14 cellular contexts compared by ENCODE assay signal in genomic region chr2:83103602-83104001, GRCh38.
A peak's percentile ranks its signal among the peaks of the same experiment; 100 is the strongest.
DNase-seq lines count a peak whose midpoint lies in the region; ATAC-seq and TF ChIP-seq lines count a peak whose summit lies in the region.
"Had no signal": no experiment of that assay in that cellular context is flagged by ENCODE, and none has a peak within 500 bp of the region (broad histone marks: within the 10 kb centered on the region; RNA-seq: fewer than 3 reads in every experiment).

No MANE protein-coding gene starts in this region.

- no peak for TF ChIP-seq CTCF in GM13976 (IDR thresholded peaks at IDR 0.05; ENCODE audit: borderline replicate concordance, control extremely low read depth, extremely low read depth, insufficient read depth, missing control alignments)

- peak overlapping the region; percentile 51 for H3K4me2 ChIP-seq in GM23248 (ENCODE audit: unreplicated experiment)
- H3K4me2 ChIP-seq: hepatocyte had no signal

- in situ Hi-C loops in GM23248 (cut with MboI), result no loop called here
- in situ Hi-C loops in GM13976 (cut with MboI; ENCODE audit: low sequenced_read_pairs, unreplicated experiment), result no loop called here

- H3K4me1 ChIP-seq in GM23248 (ENCODE audit: insufficient read depth) (peaks cover 7% of the 10 kb centered on the region), SJSA1 (replicated peaks) (peaks cover 23% of the 10 kb centered on the region)
- H3K4me1 ChIP-seq: colonic mucosa had no signal

- H3K9me3 ChIP-seq in GM23248 (ENCODE audit: low read depth), result no peaks in the 10 kb centered on the region
- H3K9me3 ChIP-seq in SJSA1 (replicated peaks), result no peaks in the 10 kb centered on the region
- H3K9me3 ChIP-seq: colonic mucosa had no signal

- no peaks in the 10 kb centered on the region for H4K20me1 ChIP-seq in GM23248 (ENCODE audit: insufficient read depth)

- H3K27ac ChIP-seq in GM23248 (peak overlapping the region; percentile 40), SJSA1 (peak overlapping the region; percentile 83)
- H3K27ac ChIP-seq: colonic mucosa, hepatocyte had no signal

- WGBS in GM23248 (ENCODE audit: low coverage in 1 of 2, low lambda C conversion rate in 2 of 2, missing lambda C conversion rate in 2 of 2), 2 experiments, result 0 to 3% methylated on average over 1 of the region's 1 CpG

- H3K27me3 ChIP-seq in GM23248 (replicated peaks; ENCODE audit: insufficient read depth) (no peaks in the 10 kb centered on the region), SJSA1 (replicated peaks) (no peaks in the 10 kb centered on the region)
- H3K27me3 ChIP-seq: colonic mucosa, hepatocyte had no signal

- DNase-seq in GM23248 (peak; percentile 70), SJSA1 (ENCODE audit: low read depth in 1 of 2, low spot score in 2 of 2) (peak in 1 of 2 experiments; percentile 83), fibroblast of peridontal ligament (ENCODE audit: extremely low read depth) (peak; percentile 89), skeletal muscle cell (ENCODE audit: low read depth) (peak; percentile 51), GM13976 (ENCODE audit: low spot score) (no peak)
- DNase-seq in effector CD8-positive, alpha-beta T cell (lab: John Stamatoyannopoulos, UW), result no peak
- DNase-seq: activated CD4-positive, alpha-beta T cell treated with anti-CD3 and anti-CD28 coated beads, Interleukin-2, amount 10 ng/mL, durations not matched to agents 7 days and 5 days; activated gamma-delta T cell treated with Interleukin-2 at 50 U/mL for 16 hours; colonic mucosa; DMS153; NCI-H2081 treated with DMSO at 0.1 percent for 48 hours; T-cell had no signal

- no peaks in the 10 kb centered on the region; the same call in 1 of the 2 replicates for H3K9me2 ChIP-seq in GM23248 (ENCODE audit: insufficient read depth)

- H3K9ac ChIP-seq in GM23248, result no peak overlapping the region

- no peak overlapping the region; the same call in 1 of the 2 replicates for H2AFZ ChIP-seq in GM23248
- H2AFZ ChIP-seq: hepatocyte had no signal

- peaks cover 6% of the 10 kb centered on the region; the same call in 1 of the 2 replicates for H3F3A ChIP-seq in GM23248 (ENCODE audit: insufficient read depth)

- H3K4me3 ChIP-seq in GM23248, result no peak overlapping the region
- H3K4me3 ChIP-seq in SJSA1, result no peak overlapping the region
- H3K4me3 ChIP-seq in skeletal muscle cell (ENCODE audit: low read depth, low read length), result no peak overlapping the region
- H3K4me3 ChIP-seq: colonic mucosa, hepatocyte had no signal

- H3K79me2 ChIP-seq in GM23248 (ENCODE audit: insufficient read depth), result no peaks in the 10 kb centered on the region
- H3K79me2 ChIP-seq: hepatocyte had no signal

- ATAC-seq in HG03378 (IDR thresholded peaks at IDR 0.05; ENCODE audit: unreplicated experiment), result no peak
- ATAC-seq: T-cell had no signal

- H3K36me3 ChIP-seq in GM23248 (ENCODE audit: low read depth) (no peaks in the 10 kb centered on the region), SJSA1 (no peaks in the 10 kb centered on the region)
- H3K36me3 ChIP-seq: colonic mucosa had no signal

Comparison
In these comparisons a context has a peak if more than half of its experiments do, and no peak if none do; other contexts are left out.
1. DNase-seq: peak in GM23248 (single experiment), fibroblast of peridontal ligament (single experiment) and skeletal muscle cell (single experiment); none in effector CD8-positive, alpha-beta T cell (single experiment) and GM13976 (single experiment).